ENCODE assay signal across 1 cellular context in the genomic region with DNA sequence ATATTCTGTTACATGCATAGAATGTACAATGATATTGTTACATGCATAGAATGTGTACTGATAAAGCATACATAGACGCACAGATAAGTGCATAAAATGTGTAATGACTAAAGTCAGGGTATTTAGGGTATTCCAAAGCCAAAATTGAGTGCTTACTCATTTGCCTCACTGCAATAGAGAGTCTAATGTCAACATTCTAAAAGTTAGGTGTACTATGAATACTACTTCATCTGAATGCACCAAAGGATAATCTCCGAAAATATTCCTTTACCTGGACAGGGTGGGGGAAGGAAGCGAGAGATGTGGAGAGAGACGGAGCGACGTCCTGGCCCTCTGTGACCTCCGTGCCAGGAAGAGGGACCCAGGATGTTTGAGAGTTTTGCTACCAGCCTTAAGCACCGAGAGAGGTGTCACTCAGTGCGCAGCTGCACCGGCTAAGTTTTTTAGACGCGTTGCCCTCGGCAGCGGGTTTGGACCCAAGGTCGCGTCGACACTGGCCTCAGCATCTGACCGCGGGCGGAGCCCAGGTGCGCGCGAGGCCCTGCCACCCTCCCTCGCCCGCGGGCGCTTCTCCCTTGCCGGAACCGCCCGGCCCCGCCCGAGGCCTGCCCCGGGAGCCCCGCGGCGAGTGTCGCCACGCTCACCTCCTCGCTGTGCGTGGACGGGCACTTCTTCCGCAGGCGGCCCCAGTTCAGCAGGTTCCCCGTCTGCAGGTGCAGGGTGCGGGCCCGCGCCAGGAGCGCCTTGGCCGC.
TF ChIP-seq lines count a peak whose summit lies in the region.

No MANE protein-coding gene starts in this region.

TF ChIP-seq in WTC11, 78 proteins besides CTCF, POLR2A, EP300 and RAD21 (continued from another document):
- TF ChIP-seq, protein P1, sequence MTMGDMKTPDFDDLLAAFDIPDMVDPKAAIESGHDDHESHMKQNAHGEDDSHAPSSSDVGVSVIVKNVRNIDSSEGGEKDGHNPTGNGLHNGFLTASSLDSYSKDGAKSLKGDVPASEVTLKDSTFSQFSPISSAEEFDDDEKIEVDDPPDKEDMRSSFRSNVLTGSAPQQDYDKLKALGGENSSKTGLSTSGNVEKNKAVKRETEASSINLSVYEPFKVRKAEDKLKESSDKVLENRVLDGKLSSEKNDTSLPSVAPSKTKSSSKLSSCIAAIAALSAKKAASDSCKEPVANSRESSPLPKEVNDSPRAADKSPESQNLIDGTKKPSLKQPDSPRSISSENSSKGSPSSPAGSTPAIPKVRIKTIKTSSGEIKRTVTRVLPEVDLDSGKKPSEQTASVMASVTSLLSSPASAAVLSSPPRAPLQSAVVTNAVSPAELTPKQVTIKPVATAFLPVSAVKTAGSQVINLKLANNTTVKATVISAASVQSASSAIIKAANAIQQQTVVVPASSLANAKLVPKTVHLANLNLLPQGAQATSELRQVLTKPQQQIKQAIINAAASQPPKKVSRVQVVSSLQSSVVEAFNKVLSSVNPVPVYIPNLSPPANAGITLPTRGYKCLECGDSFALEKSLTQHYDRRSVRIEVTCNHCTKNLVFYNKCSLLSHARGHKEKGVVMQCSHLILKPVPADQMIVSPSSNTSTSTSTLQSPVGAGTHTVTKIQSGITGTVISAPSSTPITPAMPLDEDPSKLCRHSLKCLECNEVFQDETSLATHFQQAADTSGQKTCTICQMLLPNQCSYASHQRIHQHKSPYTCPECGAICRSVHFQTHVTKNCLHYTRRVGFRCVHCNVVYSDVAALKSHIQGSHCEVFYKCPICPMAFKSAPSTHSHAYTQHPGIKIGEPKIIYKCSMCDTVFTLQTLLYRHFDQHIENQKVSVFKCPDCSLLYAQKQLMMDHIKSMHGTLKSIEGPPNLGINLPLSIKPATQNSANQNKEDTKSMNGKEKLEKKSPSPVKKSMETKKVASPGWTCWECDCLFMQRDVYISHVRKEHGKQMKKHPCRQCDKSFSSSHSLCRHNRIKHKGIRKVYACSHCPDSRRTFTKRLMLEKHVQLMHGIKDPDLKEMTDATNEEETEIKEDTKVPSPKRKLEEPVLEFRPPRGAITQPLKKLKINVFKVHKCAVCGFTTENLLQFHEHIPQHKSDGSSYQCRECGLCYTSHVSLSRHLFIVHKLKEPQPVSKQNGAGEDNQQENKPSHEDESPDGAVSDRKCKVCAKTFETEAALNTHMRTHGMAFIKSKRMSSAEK (CRISPR knock-in tag; IDR thresholded peaks at IDR 0.05; ENCODE audit: borderline replicate concordance), result no peak
- TF ChIP-seq NFYB (CRISPR knock-in tag; conservative IDR thresholded peaks at IDR 0.05; ENCODE audit: low read depth) (no peak), RORB (CRISPR knock-in tag; IDR thresholded peaks at IDR 0.05) (no peak), FOXK1 (CRISPR knock-in tag; IDR thresholded peaks at IDR 0.05) (peak; percentile 17), CREB1 (CRISPR knock-in tag; IDR thresholded peaks at IDR 0.05) (0 out of 2 replicates have a peak, but pooled peaks have one; percentile 44)
- TF ChIP-seq, protein P2, sequence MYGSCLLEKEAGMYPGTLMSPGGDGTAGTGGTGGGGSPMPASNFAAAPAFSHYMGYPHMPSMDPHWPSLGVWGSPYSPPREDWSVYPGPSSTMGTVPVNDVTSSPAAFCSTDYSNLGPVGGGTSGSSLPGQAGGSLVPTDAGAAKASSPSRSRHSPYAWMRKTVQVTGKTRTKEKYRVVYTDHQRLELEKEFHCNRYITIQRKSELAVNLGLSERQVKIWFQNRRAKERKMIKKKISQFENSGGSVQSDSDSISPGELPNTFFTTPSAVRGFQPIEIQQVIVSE (CRISPR knock-in tag; IDR thresholded peaks at IDR 0.05; ENCODE audit: borderline replicate concordance), result no peak
- TF ChIP-seq, protein P3, sequence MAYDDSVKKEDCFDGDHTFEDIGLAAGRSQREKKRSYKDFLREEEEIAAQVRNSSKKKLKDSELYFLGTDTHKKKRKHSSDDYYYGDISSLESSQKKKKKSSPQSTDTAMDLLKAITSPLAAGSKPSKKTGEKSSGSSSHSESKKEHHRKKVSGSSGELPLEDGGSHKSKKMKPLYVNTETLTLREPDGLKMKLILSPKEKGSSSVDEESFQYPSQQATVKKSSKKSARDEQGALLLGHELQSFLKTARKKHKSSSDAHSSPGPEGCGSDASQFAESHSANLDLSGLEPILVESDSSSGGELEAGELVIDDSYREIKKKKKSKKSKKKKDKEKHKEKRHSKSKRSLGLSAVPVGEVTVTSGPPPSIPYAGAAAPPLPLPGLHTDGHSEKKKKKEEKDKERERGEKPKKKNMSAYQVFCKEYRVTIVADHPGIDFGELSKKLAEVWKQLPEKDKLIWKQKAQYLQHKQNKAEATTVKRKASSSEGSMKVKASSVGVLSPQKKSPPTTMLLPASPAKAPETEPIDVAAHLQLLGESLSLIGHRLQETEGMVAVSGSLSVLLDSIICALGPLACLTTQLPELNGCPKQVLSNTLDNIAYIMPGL (CRISPR knock-in tag; IDR thresholded peaks at IDR 0.05), result 0 out of 2 replicates have a peak, but pooled peaks have one; percentile 42
